In the genomic region with DNA sequence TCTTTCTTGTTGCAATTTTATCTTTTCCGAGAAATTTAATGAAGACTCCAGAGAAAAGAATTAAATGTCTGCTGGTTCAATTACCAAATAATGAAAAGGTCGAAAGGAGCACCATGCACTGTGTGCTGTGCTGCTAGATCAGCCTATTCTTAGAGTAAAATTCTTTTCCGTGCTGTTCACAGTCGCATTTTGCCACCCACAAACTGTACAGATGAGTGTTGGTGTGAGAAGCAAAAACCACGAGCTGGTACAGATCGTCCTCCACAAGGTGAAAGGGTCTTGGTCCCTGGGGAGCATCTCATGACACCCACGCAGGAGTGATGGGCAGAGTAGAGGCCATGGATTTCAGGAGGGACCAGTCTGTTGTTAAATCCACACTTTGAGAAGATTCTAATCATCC, we compare ENCODE assay signal across 19 cellular contexts.
"Had no signal": no experiment of that assay in that cellular context is flagged by ENCODE, and none has a peak within 500 bp of the region (broad histone marks: within the 10 kb centered on the region; RNA-seq: fewer than 3 reads in every experiment).

No MANE protein-coding gene starts in this region.

- H3K27ac ChIP-seq: HL-60, RWPE1 had no signal

- H3K36me3 ChIP-seq: MG63 had no signal

- DNase-seq: KBM-7, MG63, NCI-H1092, NCI-H1105 treated with DMSO at 0.1 percent for 48 hours, NCI-H1417 treated with DMSO at 0.1 percent for 48 hours, NCI-H146, NCI-H1694 treated with DMSO at 0.1 percent for 48 hours, NCI-H1930, NCI-H2081, NCI-H2107, NCI-H2227 treated with DMSO at 0.1 percent for 48 hours, NCI-H524, NCI-H526 treated with DMSO at 0.1 percent for 48 hours, NCI-H748 treated with DMSO at 0.1 percent for 48 hours, SHP77, SK-N-SH, SW 1271 had no signal

- H3K9ac ChIP-seq: SK-N-SH had no signal

- H3K9me3 ChIP-seq: MG63, SK-N-SH had no signal

- H3K27me3 ChIP-seq: MG63 had no signal

- H3K4me2 ChIP-seq: SK-N-SH had no signal

- H3K4me3 ChIP-seq: MG63 had no signal
